Comparison of ENCODE assay signal across 1 cellular context in the genomic region with DNA sequence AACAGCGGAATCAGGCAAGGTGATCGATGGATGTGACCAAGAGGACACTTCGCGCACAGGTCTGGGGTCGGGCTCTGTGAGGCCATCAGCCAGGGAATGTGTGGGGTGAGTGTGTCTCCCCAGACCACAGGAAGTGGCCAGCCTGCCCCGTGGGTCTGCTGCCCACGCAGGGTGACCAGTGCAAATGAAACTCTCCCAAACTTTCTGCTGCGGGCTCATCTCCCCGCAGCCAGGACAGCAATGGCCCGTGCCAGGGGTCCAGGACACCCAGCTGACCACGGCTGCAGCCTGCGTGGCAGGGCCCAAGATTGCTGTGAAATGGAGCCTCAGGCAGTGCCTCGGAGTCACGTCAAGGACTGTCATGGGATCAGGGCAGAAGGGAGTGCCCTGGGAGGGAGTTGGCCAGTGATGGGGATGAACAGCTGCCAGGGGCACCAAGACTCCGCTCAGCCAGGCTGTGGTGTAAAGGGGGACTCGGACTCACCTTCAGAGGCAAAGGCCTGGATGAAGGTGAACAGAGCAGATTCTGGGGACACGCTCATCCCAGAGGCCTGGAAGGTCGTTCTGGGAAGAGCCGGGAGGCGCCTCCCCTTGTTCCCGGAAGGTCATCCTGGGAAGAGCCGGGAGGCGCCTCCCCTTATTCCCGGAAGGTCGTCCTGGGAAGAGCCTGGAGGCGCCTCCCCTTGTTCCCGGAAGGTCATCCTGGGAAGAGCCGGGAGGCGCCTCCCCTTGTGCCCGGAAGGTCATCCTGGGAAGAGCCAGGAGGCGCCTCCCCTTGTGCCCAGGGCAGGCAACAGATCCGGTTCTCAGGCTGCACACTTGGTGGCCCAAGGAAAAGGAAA.
TF ChIP-seq lines count a peak whose summit lies in the region.

No MANE protein-coding gene starts in this region.

TF ChIP-seq in HepG2, 621 proteins besides CTCF, POLR2A, EP300 and RAD21 (continued from another document):
- TF ChIP-seq, protein P1, sequence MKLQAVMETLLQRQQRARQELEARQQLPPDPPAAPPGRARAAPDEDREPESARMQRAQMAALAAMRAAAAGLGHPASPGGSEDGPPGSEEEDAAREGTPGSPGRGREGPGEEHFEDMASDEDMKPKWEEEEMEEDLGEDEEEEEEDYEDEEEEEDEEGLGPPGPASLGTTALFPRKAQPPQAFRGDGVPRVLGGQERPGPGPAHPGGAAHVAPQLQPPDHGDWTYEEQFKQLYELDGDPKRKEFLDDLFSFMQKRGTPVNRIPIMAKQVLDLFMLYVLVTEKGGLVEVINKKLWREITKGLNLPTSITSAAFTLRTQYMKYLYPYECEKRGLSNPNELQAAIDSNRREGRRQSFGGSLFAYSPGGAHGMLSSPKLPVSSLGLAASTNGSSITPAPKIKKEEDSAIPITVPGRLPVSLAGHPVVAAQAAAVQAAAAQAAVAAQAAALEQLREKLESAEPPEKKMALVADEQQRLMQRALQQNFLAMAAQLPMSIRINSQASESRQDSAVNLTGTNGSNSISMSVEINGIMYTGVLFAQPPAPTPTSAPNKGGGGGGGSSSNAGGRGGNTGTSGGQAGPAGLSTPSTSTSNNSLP (IDR thresholded peaks at IDR 0.05; ENCODE audit: low read depth, low read length): no peak
- TF ChIP-seq ZNF703 (CRISPR knock-in tag; IDR thresholded peaks at IDR 0.05; ENCODE audit: borderline replicate concordance) (no peak), NFE2L2 (IDR thresholded peaks at IDR 0.05; ENCODE audit: low read length) (no peak)
